ENCODE assay signal across 1 cellular context in genomic region chr12:131872154-131873046, GRCh38.
TF ChIP-seq lines count a peak whose summit lies in the region.

No MANE protein-coding gene starts in this region.

TF ChIP-seq in HEK293, 187 proteins besides CTCF, POLR2A, EP300 and RAD21 (continued from another document):
- TF ChIP-seq ZNF639 (tag by site-specific recombination; IDR thresholded peaks at IDR 0.05) (no peak), ZNF600 (tag by site-specific recombination; IDR thresholded peaks at IDR 0.05) (no peak), ZNF23 (tag by site-specific recombination; IDR thresholded peaks at IDR 0.05; ENCODE audit: borderline replicate concordance) (no peak), ZSCAN23 (tag by site-specific recombination; IDR thresholded peaks at IDR 0.05) (no peak)
- TF ChIP-seq, protein P1, sequence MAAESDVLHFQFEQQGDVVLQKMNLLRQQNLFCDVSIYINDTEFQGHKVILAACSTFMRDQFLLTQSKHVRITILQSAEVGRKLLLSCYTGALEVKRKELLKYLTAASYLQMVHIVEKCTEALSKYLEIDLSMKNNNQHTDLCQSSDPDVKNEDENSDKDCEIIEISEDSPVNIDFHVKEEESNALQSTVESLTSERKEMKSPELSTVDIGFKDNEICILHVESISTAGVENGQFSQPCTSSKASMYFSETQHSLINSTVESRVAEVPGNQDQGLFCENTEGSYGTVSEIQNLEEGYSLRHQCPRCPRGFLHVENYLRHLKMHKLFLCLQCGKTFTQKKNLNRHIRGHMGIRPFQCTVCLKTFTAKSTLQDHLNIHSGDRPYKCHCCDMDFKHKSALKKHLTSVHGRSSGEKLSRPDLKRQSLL (tag by site-specific recombination; IDR thresholded peaks at IDR 0.05), result no peak
